20 cellular contexts compared by ENCODE assay signal in the genomic region with DNA sequence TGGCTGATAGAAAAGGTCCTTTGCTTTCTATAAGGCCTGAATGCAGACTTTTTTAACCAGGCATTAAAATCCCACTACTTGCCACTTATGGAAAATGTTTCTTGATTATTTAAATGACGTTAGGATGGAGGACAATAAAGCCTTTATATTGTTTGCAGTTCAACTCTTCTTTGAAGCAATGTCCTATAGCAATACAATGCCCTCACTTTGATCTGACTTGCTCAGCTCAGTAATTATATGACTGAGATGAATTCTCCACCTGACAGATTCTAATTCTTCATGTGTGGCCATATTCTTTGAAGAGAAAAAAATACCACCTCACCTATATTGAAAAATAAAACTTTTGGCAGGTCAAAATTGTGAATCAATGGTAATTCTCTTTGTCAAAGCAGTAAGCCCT.
DNase-seq lines count a peak whose midpoint lies in the region.
"Had no signal": no experiment of that assay in that cellular context is flagged by ENCODE, and none has a peak within 500 bp of the region (broad histone marks: within the 10 kb centered on the region; RNA-seq: fewer than 3 reads in every experiment).

No MANE protein-coding gene starts in this region.

- H3K4me3 Mint-ChIP-seq in activated T-cell treated with anti-CD3 and anti-CD28 coated beads, Interleukin-2, amount 50 U/mL, for 24 hours = no peak overlapping the region
- no peak overlapping the region for H3K4me3 Mint-ChIP-seq in activated naive CD8-positive, alpha-beta T cell treated with anti-CD3 and anti-CD28 coated beads for 36 hours
- H3K4me3 Mint-ChIP-seq: immature natural killer cell; stimulated activated naive CD8-positive, alpha-beta T cell treated with anti-CD3 and anti-CD28 coated beads, Interleukin-15, Interleukin-2, amounts not matched to agents 100 ng/mL and 50 ng/mL, for 24 hours had no signal

- 96 to 97% methylated on average over 1 of the region's 1 CpG for WGBS in GM23248 (ENCODE audit: low coverage in 1 of 2, low lambda C conversion rate in 2 of 2, missing lambda C conversion rate in 2 of 2), 2 experiments
- WGBS in trophoblast cell (ENCODE audit: extremely low coverage, insufficient coverage, insufficient read length) = no CpG with 5 or more reads among the region's 1 CpG

- H3K79me1 ChIP-seq in trophoblast cell (ENCODE audit: low read length) = peaks cover 31% of the 10 kb centered on the region

- H2BK5ac ChIP-seq in trophoblast cell (ENCODE audit: low read depth, low read length, poor library complexity) = no peak overlapping the region

- no peak for DNase-seq in activated T-cell treated with anti-CD3 and anti-CD28 coated beads, Interleukin-2, amount 50 U/mL, for 24 hours
- no peak for DNase-seq in activated T-cell treated with anti-CD3 and anti-CD28 coated beads, Interleukin-2, amount 50 U/mL, for 1 hour
- no peak for DNase-seq in GM23248
- DNase-seq in activated naive CD8-positive, alpha-beta T cell treated with anti-CD3 and anti-CD28 coated beads for 36 hours = no peak
- DNase-seq in trophoblast cell = no peak
- DNase-seq in NCI-H146 treated with DMSO at 0.1 percent for 48 hours (lab: John Stamatoyannopoulos, UW; ENCODE audit: unreplicated experiment) = no peak
- DNase-seq in DMS 273 (lab: John Stamatoyannopoulos, UW; ENCODE audit: unreplicated experiment) = no peak
- DNase-seq in SKM-1 (lab: John Stamatoyannopoulos, UW; ENCODE audit: unreplicated experiment) = no peak
- DNase-seq: activated CD4-positive, alpha-beta T cell treated with anti-CD3 and anti-CD28 coated beads for 1 hour; COR-L47; hypothalamus; immature natural killer cell; left colon; NCI-H1694 treated with DMSO at 0.1 percent for 48 hours; NCI-H524 treated with DMSO at 0.1 percent for 48 hours; nucleus accumbens; Peyer's patch; SHP77 treated with DMSO at 0.1 percent for 48 hours had no signal

- H3K9me2 ChIP-seq in GM23248 (ENCODE audit: insufficient read depth) = no peaks in the 10 kb centered on the region

- no peak overlapping the region for H4K8ac ChIP-seq in trophoblast cell (ENCODE audit: low read depth, low read length)

- no peak overlapping the region for H3K23ac ChIP-seq in trophoblast cell (ENCODE audit: low read length)

- peaks cover 3% of the 10 kb centered on the region for H3K9me3 Mint-ChIP-seq in activated T-cell treated with anti-CD3 and anti-CD28 coated beads, Interleukin-2, amount 50 U/mL, for 24 hours
- H3K9me3 Mint-ChIP-seq in activated naive CD8-positive, alpha-beta T cell treated with anti-CD3 and anti-CD28 coated beads for 36 hours = peaks cover 7% of the 10 kb centered on the region
- H3K9me3 Mint-ChIP-seq: immature natural killer cell had no signal

- no peaks in the 10 kb centered on the region for H4K20me1 ChIP-seq in GM23248 (ENCODE audit: insufficient read depth)

- no peak overlapping the region for H3K4ac ChIP-seq in trophoblast cell (ENCODE audit: low read depth, low read length)

- H3K4me1 ChIP-seq in GM23248 (ENCODE audit: insufficient read depth) (peaks cover 50% of the 10 kb centered on the region), trophoblast cell (ENCODE audit: control insufficient read depth in 1 of 2, insufficient read depth in 2 of 2, low read length in 2 of 2) (peaks cover 6 to 13% of the 10 kb centered on the region in 2 experiments)

- H3K27ac ChIP-seq in GM23248 (peak overlapping the region; percentile 46), trophoblast cell (ENCODE audit: low read depth, low read length) (peak overlapping the region; percentile 65)
- H3K27ac ChIP-seq: A549, Peyer's patch had no signal

- peaks cover 93% of the 10 kb centered on the region for H3K79me2 ChIP-seq in GM23248 (ENCODE audit: insufficient read depth)
- H3K79me2 ChIP-seq in trophoblast cell (ENCODE audit: control insufficient read depth, insufficient read depth, low read length, poor library complexity) = peaks cover 3% of the 10 kb centered on the region

- no peak overlapping the region for H2BK120ac ChIP-seq in trophoblast cell (ENCODE audit: insufficient read depth, low read length, poor library complexity)

- H3K27me3 Mint-ChIP-seq in activated T-cell treated with anti-CD3 and anti-CD28 coated beads, Interleukin-2, amount 50 U/mL, for 24 hours = no peaks in the 10 kb centered on the region
- H3K27me3 Mint-ChIP-seq in activated naive CD8-positive, alpha-beta T cell treated with anti-CD3 and anti-CD28 coated beads for 36 hours = no peaks in the 10 kb centered on the region
- H3K27me3 Mint-ChIP-seq: stimulated activated naive CD8-positive, alpha-beta T cell treated with anti-CD3 and anti-CD28 coated beads, Interleukin-15, Interleukin-2, amounts not matched to agents 100 ng/mL and 50 ng/mL, for 24 hours had no signal

- H2BK12ac ChIP-seq in trophoblast cell (ENCODE audit: low read length) = no peak overlapping the region

- no peak overlapping the region for H3K18ac ChIP-seq in trophoblast cell (ENCODE audit: low read length)

- no peaks in the 10 kb centered on the region for H3K9me3 ChIP-seq in GM23248 (ENCODE audit: low read depth)
- no peaks in the 10 kb centered on the region for H3K9me3 ChIP-seq in trophoblast cell (ENCODE audit: insufficient read depth, low read depth, low read length)
- H3K9me3 ChIP-seq: A549, Peyer's patch had no signal

- H4K91ac ChIP-seq in trophoblast cell (ENCODE audit: low read depth, low read length) = no peak overlapping the region

- in situ Hi-C loops in GM23248 (cut with MboI) = no loop called here

- no peak overlapping the region for H2AK5ac ChIP-seq in trophoblast cell (ENCODE audit: low read length)

- H2AFZ ChIP-seq in GM23248 = no peak overlapping the region
- H2AFZ ChIP-seq in trophoblast cell (ENCODE audit: insufficient read depth, low read length, poor library complexity) = no peak overlapping the region

- no peaks in the 10 kb centered on the region for H3K27me3 ChIP-seq in GM23248 (replicated peaks; ENCODE audit: insufficient read depth)
- H3K27me3 ChIP-seq in trophoblast cell (ENCODE audit: insufficient read depth, low read length) = no peaks in the 10 kb centered on the region
- H3K27me3 ChIP-seq: Peyer's patch had no signal

- peak overlapping the region; percentile 24 for H3K27ac Mint-ChIP-seq in activated T-cell treated with anti-CD3 and anti-CD28 coated beads, Interleukin-2, amount 50 U/mL, for 24 hours
- H3K27ac Mint-ChIP-seq in activated naive CD8-positive, alpha-beta T cell treated with anti-CD3 and anti-CD28 coated beads for 36 hours = peak overlapping the region; percentile 39

- no peak overlapping the region for H3K4me2 ChIP-seq in GM23248 (ENCODE audit: unreplicated experiment)
- H3K4me2 ChIP-seq in trophoblast cell (ENCODE audit: low read length) = no peak overlapping the region
- H3K4me2 ChIP-seq: A549 had no signal

- H3K36me3 Mint-ChIP-seq in activated T-cell treated with anti-CD3 and anti-CD28 coated beads, Interleukin-2, amount 50 U/mL, for 24 hours (ENCODE audit: low read depth) = peaks cover 46% of the 10 kb centered on the region
- H3K36me3 Mint-ChIP-seq in activated naive CD8-positive, alpha-beta T cell treated with anti-CD3 and anti-CD28 coated beads for 36 hours = peaks cover 27% of the 10 kb centered on the region

- peaks cover 60% of the 10 kb centered on the region for H3K4me1 Mint-ChIP-seq in activated T-cell treated with anti-CD3 and anti-CD28 coated beads, Interleukin-2, amount 50 U/mL, for 24 hours (ENCODE audit: low read depth)
- H3K4me1 Mint-ChIP-seq in activated naive CD8-positive, alpha-beta T cell treated with anti-CD3 and anti-CD28 coated beads for 36 hours = peaks cover 49% of the 10 kb centered on the region

- H3K4me3 ChIP-seq in GM23248 (no peak overlapping the region), trophoblast cell (ENCODE audit: low read depth, low read length) (no peak overlapping the region)
- H3K4me3 ChIP-seq: A549, Peyer's patch had no signal

- peaks cover 51% of the 10 kb centered on the region for H3F3A ChIP-seq in GM23248 (ENCODE audit: insufficient read depth)

- H4K12ac ChIP-seq in trophoblast cell (ENCODE audit: low read depth, low read length) = no peak overlapping the region

- H3K9ac ChIP-seq in GM23248 (no peak overlapping the region), trophoblast cell (ENCODE audit: low read length) (no peak overlapping the region)

- H3K36me3 ChIP-seq in GM23248 (ENCODE audit: low read depth) = no peaks in the 10 kb centered on the region
- H3K36me3 ChIP-seq in trophoblast cell (ENCODE audit: control insufficient read depth in 1 of 2, insufficient read depth in 2 of 2, low read length in 2 of 2) = no peaks in the 10 kb centered on the region
- H3K36me3 ChIP-seq: Peyer's patch had no signal

- no peak overlapping the region for H3K14ac ChIP-seq in trophoblast cell (ENCODE audit: low read length)
